In the genomic region with DNA sequence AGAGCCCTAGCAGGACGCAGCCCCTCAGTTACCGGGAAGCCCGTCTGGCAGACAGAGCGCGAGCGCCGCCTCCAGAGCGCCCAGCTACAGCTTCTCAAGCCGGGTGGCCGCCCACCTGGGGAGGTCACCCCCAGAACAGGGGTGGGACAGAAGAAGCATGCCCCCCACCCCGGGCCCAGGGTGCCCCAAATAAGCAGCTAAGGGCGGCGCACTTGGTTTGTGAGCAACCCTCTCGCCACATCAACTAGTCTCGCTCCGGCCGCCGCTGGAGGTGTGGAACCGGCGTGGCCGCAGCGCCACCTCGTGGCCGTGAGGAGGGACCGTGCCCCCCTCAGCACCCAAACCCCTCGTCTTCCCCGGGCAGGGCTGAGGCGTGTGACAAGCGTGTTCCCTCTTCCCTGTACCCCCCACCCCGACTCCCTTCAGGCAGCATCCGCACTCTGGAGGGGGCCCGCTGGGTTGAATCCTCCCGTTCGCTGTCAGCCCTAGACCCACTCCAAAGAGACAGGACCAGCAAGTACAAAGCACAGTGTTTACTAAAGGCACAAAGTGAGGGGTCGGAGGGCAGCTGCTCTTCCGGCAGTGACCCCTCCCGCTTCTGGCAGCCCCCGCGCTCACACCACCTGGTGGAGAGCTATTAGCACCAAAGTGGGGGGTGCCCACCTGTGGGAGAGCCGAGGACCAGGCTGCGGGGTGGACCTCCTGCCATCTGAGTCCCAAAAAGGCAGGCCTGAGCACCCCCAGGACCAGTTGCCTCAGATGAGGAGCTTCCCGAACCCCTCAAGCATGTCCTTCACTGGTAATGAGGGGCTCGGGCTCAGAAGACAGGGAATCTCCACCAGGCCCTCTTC, we compare ENCODE assay signal across 8 cellular contexts. TPM values are rescaled to one million over a fixed set of nuclear protein-coding genes. Genes with fewer than 3 reads are reported as not detected.
DNase-seq lines count a peak whose midpoint lies in the region; TF ChIP-seq lines count a peak whose summit lies in the region.

No MANE protein-coding gene starts in this region.

- TF ChIP-seq CTCF in HEK293 (tag by site-specific recombination; IDR thresholded peaks at IDR 0.05) (peak; percentile 94), WI38 (IDR thresholded peaks at IDR 0.05; ENCODE audit: low read depth, low read length) (peak; percentile 91), breast epithelium (IDR thresholded peaks at IDR 0.05) (peak in 2 of 3 donors; percentile 85 to 87), smooth muscle cell (IDR thresholded peaks at IDR 0.05; ENCODE audit: borderline replicate concordance, insufficient read depth, poor library complexity, severe bottlenecking) (peak; percentile 91)

- H2AFZ ChIP-seq in smooth muscle cell (ENCODE audit: low read depth) = peak overlapping the region; percentile 81

- H3K27me3 ChIP-seq in breast epithelium (no peaks in the 10 kb centered on the region), smooth muscle cell (ENCODE audit: low read depth) (no peaks in the 10 kb centered on the region)

- no peak for TF ChIP-seq POLR2A in breast epithelium (IDR thresholded peaks at IDR 0.05)

- H3K4me1 ChIP-seq in HEK293 (ENCODE audit: control insufficient read depth, insufficient read depth, low read length) (no peaks in the 10 kb centered on the region), breast epithelium (no peaks in the 10 kb centered on the region), smooth muscle cell (ENCODE audit: low read depth) (peaks cover 8% of the 10 kb centered on the region)

- H3K4me1 Mint-ChIP-seq in immature natural killer cell = peaks cover 13 to 23% of the 10 kb centered on the region in 2 donors

- H3F3A ChIP-seq in smooth muscle cell (ENCODE audit: low read depth) = no peaks in the 10 kb centered on the region

- CTCF ChIA-PET in HEK293 (lab: Yijun Ruan, JAX) = interaction anchor here (0.5 to 8.7 kb wide), 66 partner anchors 8 to 383 kb away, joined by 3 to 266 read pairs (median 5); partner anchors contain the start of gene TOMM6

- H3K36me3 ChIP-seq in HEK293 (ENCODE audit: control insufficient read depth in 2 of 2, insufficient read depth in 1 of 2, low read length in 2 of 2) (no peaks in the 10 kb centered on the region), breast epithelium (no peaks in the 10 kb centered on the region), smooth muscle cell (ENCODE audit: low read depth) (no peaks in the 10 kb centered on the region)

- DNase-seq in ELF-1 (ENCODE audit: low read depth, low spot score) (peak; percentile 87), NCI-H146 treated with DMSO at 0.1 percent for 48 hours (lab: John Stamatoyannopoulos, UW; ENCODE audit: unreplicated experiment) (peak; percentile 63), breast epithelium (ENCODE audit: low spot score in 2 of 2) (peak; percentile 59 to 83), immature natural killer cell (peak; percentile 68 to 75 (median 74)), smooth muscle cell (lab: John Stamatoyannopoulos, UW; ENCODE audit: unreplicated experiment) (peak; percentile 53), cortex of kidney (lab: John Stamatoyannopoulos, UW) (no peak)

- H3K27ac Mint-ChIP-seq in immature natural killer cell = peak overlapping the region in 5 of 6 donors; percentile 13 to 62 (median 51)

- 19% methylated on average over 39 of the region's 43 CpGs for WGBS in smooth muscle cell (ENCODE audit: low lambda C conversion rate)

- H3K79me2 ChIP-seq in smooth muscle cell (ENCODE audit: low read depth) = no peaks in the 10 kb centered on the region

- intact Hi-C loops in breast epithelium (cut with DNase I; ENCODE audit: low total_unique reads) = loop anchor here (5.0 kb wide), 1 partner anchor 81 kb away; no protein-coding TSS in a partner anchor

- H3K4me3 Mint-ChIP-seq in immature natural killer cell = peak overlapping the region; percentile 67 to 75 (median 70)

- H3K27ac ChIP-seq in HEK293 (ENCODE audit: extremely low read depth, low read depth, low read length) (no peak overlapping the region), breast epithelium (peak overlapping the region; percentile 33 to 53), smooth muscle cell (ENCODE audit: low read depth) (no peak overlapping the region)

- no peaks in the 10 kb centered on the region for H3K9me3 Mint-ChIP-seq in immature natural killer cell

- H3K4me3 ChIP-seq in HEK293 (ENCODE audit: low read depth, low read length) (no peak overlapping the region), WI38 (ENCODE audit: low read depth, low read length) (0 out of 2 replicates have a peak overlapping the region, but pooled peaks have one; percentile 10), breast epithelium (peak overlapping the region; percentile 40 to 50 (median 45)), smooth muscle cell (peak overlapping the region; percentile 42)

- peaks cover 0 to 11% (median 0%) of the 10 kb centered on the region in 3 donors for H3K36me3 Mint-ChIP-seq in immature natural killer cell

- peaks cover 0 to 6% (median 0%) of the 10 kb centered on the region in 3 donors for H3K27me3 Mint-ChIP-seq in immature natural killer cell (ENCODE audit: low read depth in 3 of 3)

- H4K20me1 ChIP-seq in smooth muscle cell (ENCODE audit: low read depth) = no peaks in the 10 kb centered on the region

- POLR2A ChIA-PET in HEK293 (lab: Yijun Ruan, JAX) = interaction anchor here (0.6 to 0.8 kb wide), 2 partner anchors 81 to 85 kb away, joined by 4 to 7 read pairs; no protein-coding TSS in a partner anchor

- H3K4me2 ChIP-seq in smooth muscle cell = peak overlapping the region; percentile 89

- H3K9me3 ChIP-seq in HEK293 (ENCODE audit: control insufficient read depth, insufficient read depth, low read depth, low read length) = no peaks in the 10 kb centered on the region
- no peaks in the 10 kb centered on the region for H3K9me3 ChIP-seq in breast epithelium
- no peaks in the 10 kb centered on the region for H3K9me3 ChIP-seq in smooth muscle cell (replicated peaks; ENCODE audit: low read depth)

- no peak overlapping the region for H3K9ac ChIP-seq in smooth muscle cell (ENCODE audit: low read depth)

TF ChIP-seq in HEK293, 187 proteins besides CTCF, POLR2A, EP300 and RAD21 (continues in another document):
- TF ChIP-seq, protein P1, sequence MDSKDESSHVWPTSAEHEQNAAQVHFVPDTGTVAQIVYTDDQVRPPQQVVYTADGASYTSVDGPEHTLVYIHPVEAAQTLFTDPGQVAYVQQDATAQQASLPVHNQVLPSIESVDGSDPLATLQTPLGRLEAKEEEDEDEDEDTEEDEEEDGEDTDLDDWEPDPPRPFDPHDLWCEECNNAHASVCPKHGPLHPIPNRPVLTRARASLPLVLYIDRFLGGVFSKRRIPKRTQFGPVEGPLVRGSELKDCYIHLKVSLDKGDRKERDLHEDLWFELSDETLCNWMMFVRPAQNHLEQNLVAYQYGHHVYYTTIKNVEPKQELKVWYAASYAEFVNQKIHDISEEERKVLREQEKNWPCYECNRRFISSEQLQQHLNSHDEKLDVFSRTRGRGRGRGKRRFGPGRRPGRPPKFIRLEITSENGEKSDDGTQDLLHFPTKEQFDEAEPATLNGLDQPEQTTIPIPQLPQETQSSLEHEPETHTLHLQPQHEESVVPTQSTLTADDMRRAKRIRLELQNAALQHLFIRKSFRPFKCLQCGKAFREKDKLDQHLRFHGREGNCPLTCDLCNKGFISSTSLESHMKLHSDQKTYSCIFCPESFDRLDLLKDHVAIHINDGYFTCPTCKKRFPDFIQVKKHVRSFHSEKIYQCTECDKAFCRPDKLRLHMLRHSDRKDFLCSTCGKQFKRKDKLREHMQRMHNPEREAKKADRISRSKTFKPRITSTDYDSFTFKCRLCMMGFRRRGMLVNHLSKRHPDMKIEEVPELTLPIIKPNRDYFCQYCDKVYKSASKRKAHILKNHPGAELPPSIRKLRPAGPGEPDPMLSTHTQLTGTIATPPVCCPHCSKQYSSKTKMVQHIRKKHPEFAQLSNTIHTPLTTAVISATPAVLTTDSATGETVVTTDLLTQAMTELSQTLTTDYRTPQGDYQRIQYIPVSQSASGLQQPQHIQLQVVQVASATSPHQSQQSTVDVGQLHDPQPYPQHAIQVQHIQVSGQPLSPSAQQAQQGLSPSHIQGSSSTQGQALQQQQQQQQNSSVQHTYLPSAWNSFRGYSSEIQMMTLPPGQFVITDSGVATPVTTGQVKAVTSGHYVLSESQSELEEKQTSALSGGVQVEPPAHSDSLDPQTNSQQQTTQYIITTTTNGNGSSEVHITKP (tag by site-specific recombination; IDR thresholded peaks at IDR 0.05) = no peak
- TF ChIP-seq ZNF785 (tag by site-specific recombination; IDR thresholded peaks at IDR 0.05) = no peak
- TF ChIP-seq ZNF621 (tag by site-specific recombination; IDR thresholded peaks at IDR 0.05) = no peak
- TF ChIP-seq PBX3 (CRISPR knock-in tag; IDR thresholded peaks at IDR 0.05) = peak; percentile 10; the same call in 1 of the 2 replicates
- no peak for TF ChIP-seq TCF7L2 (IDR thresholded peaks at IDR 0.05; ENCODE audit: borderline replicate concordance, low read depth, low read length)
- TF ChIP-seq KLF7 (tag by site-specific recombination; IDR thresholded peaks at IDR 0.05; ENCODE audit: borderline replicate concordance) = no peak
- TF ChIP-seq, protein P2, sequence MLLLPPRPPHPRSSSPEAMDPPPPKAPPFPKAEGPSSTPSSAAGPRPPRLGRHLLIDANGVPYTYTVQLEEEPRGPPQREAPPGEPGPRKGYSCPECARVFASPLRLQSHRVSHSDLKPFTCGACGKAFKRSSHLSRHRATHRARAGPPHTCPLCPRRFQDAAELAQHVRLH (tag by site-specific recombination; IDR thresholded peaks at IDR 0.05) = no peak
- TF ChIP-seq ZNF660 (tag by site-specific recombination; IDR thresholded peaks at IDR 0.05) = peak; percentile 59; the same call in 1 of the 2 replicates
- 0 out of 2 replicates have a peak, but pooled peaks have one; percentile 35 for TF ChIP-seq ZNF561 (tag by site-specific recombination; IDR thresholded peaks at IDR 0.05; ENCODE audit: borderline replicate concordance)
- TF ChIP-seq ZFP37 (tag by site-specific recombination; IDR thresholded peaks at IDR 0.05) = peak; percentile 27; the same call in 1 of the 2 replicates
- TF ChIP-seq ZNF670 (tag by site-specific recombination; IDR thresholded peaks at IDR 0.05; ENCODE audit: low read depth) = no peak

RNA-seq across cellular contexts. Expression of gene MDFI, which starts 45.4 kb away (rescaled TPM):
- total RNA-seq in breast epithelium (10 to 100 TPM; 26.7 to 75.8 (median 36.1) TPM), smooth muscle cell (168 and 172 TPM in 2 replicates)
- polyA plus RNA-seq in immature natural killer cell (not detected), smooth muscle cell (92.9 and 102 TPM in 2 replicates)

RNA-seq across cellular contexts. Expression of gene TFEB, which starts 51.7 kb away (rescaled TPM):
- 10 to 100 TPM; 15.7 to 20.6 (median 18.4) TPM for total RNA-seq in breast epithelium
- 10 to 100 TPM; 18.9 to 62.3 (median 23.9) TPM for polyA plus RNA-seq in immature natural killer cell
- 3.3 and 15.7 TPM in 2 replicates for total RNA-seq in smooth muscle cell
- 15.3 and 18.2 TPM in 2 replicates for polyA plus RNA-seq in smooth muscle cell

Comparison
In these comparisons a context has a peak if more than half of its experiments do, and no peak if none do; other contexts are left out.
1. H3K27ac ChIP-seq: peak in breast epithelium (2 of 2); none in HEK293 (single experiment) and smooth muscle cell (single experiment).
2. Peak in every context shown above with its lines, with median percentiles within 50 percentile points of each other: CTCF ChIP-seq.